ENCODE assay signal across 26 cellular contexts in the genomic region with DNA sequence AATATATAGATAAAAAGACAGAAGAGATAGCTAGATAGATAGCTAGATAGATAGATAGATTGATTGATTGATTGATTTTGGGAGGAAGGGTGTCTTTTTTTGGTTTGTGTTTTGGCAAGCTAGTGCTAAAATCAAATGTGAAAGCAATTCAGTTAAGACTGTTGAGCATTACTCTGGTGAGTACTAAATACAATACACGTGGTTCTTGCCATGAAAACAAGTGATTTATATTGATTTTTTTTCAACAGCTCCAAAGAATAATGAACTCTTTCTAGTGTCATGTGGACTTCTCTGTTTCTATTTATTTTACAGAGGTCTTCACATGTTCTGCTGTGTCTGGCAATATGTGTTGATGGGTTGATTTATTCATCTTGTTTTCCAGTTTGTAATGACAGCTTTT.
"Had no signal": no experiment of that assay in that cellular context is flagged by ENCODE, and none has a peak within 500 bp of the region (broad histone marks: within the 10 kb centered on the region; RNA-seq: fewer than 3 reads in every experiment).

No MANE protein-coding gene starts in this region.

- H3K36me3 ChIP-seq: ascending aorta had no signal

- H3K27ac ChIP-seq: ascending aorta, body of pancreas had no signal

- H3K9me3 Mint-ChIP-seq: activated B cell treated with CpG ODN at 0.5 μM for 24 hours; activated CD4-positive, alpha-beta T cell treated with anti-CD3 and anti-CD28 coated beads, Interleukin-2, amount 10 ng/mL, durations not matched to agents 24 days and 14 days; activated naive CD4-positive, alpha-beta T cell treated with anti-CD3 and anti-CD28 coated beads, Interleukin-2, amount 50 U/mL, for 24 hours; activated T-cell treated with anti-CD3 and anti-CD28 coated beads, Interleukin-2, amount 50 U/mL, for 24 hours; activated T-helper 1 cell treated with anti-CD3 and anti-CD28 coated beads, Interleukin-12 subunit alpha, Interleukin-12 subunit beta, Interleukin-2, Interleukin-4 antibody, amounts not matched to agents 30 ng/mL and 10 ng/mL and 1 ng/mL, durations not matched to agents 14 hours and 24 hours and 36 hours had no signal

- DNase-seq: activated B cell treated with CpG ODN at 0.5 μM for 24 hours; activated CD4-positive, alpha-beta T cell treated with anti-CD3 and anti-CD28 coated beads for 1 hour; activated CD4-positive, alpha-beta T cell treated with anti-CD3 and anti-CD28 coated beads, Interleukin-2, amount 10 ng/mL, durations not matched to agents 24 days and 14 days; activated CD4-positive, alpha-beta T cell treated with anti-CD3 and anti-CD28 coated beads, Interleukin-2, amount 50 U/mL, for 48 hours; activated CD8-positive, alpha-beta memory T cell treated with anti-CD3 and anti-CD28 coated beads, Interleukin-2, amount 10 ng/mL, durations not matched to agents 7 days and 5 days; activated effector memory CD4-positive, alpha-beta T cell treated with Interleukin-2 at 50 U/mL for 16 hours; activated naive CD4-positive, alpha-beta T cell; activated T-cell treated with anti-CD3 and anti-CD28 coated beads, Interleukin-2, amount 50 U/mL, for 24 hours; body of pancreas; central memory CD4-positive, alpha-beta T cell; KBM-7; NCI-H1092; NCI-H1417; NCI-H1930; NCI-H526; NCI-H82; NK-92 treated with Interleukin-12 subunit alpha and Interleukin-12 subunit beta, amount 100 ng/mL, for 24 hours; RPMI8226; T-helper 17 cell; T-helper 9 cell had no signal

- H3K27me3 ChIP-seq: ascending aorta, body of pancreas had no signal

- H3K4me3 Mint-ChIP-seq: activated B cell treated with CpG ODN at 0.5 μM for 24 hours; activated CD4-positive, alpha-beta T cell treated with anti-CD3 and anti-CD28 coated beads, Interleukin-2, amount 10 ng/mL, durations not matched to agents 24 days and 14 days; activated CD8-positive, alpha-beta memory T cell treated with anti-CD3 and anti-CD28 coated beads, Interleukin-2, amount 10 ng/mL, durations not matched to agents 7 days and 5 days; activated naive CD4-positive, alpha-beta T cell treated with anti-CD3 and anti-CD28 coated beads, Interleukin-2, amount 50 U/mL, for 24 hours; activated T-cell treated with anti-CD3 and anti-CD28 coated beads, Interleukin-2, amount 50 U/mL, for 24 hours; activated T-helper 1 cell treated with anti-CD3 and anti-CD28 coated beads, Interleukin-12 subunit alpha, Interleukin-12 subunit beta, Interleukin-2, Interleukin-4 antibody, amounts not matched to agents 30 ng/mL and 10 ng/mL and 1 ng/mL, durations not matched to agents 14 hours and 24 hours and 36 hours; T-helper 17 cell had no signal

- H3K27ac Mint-ChIP-seq: activated B cell treated with CpG ODN at 0.5 μM for 24 hours; activated CD4-positive, alpha-beta T cell treated with anti-CD3 and anti-CD28 coated beads, Interleukin-2, amount 10 ng/mL, durations not matched to agents 24 days and 14 days; activated CD8-positive, alpha-beta memory T cell treated with anti-CD3 and anti-CD28 coated beads, Interleukin-2, amount 10 ng/mL, durations not matched to agents 7 days and 5 days; activated naive CD4-positive, alpha-beta T cell treated with anti-CD3 and anti-CD28 coated beads, Interleukin-2, amount 50 U/mL, for 24 hours; activated T-cell treated with anti-CD3 and anti-CD28 coated beads, Interleukin-2, amount 50 U/mL, for 24 hours; activated T-helper 1 cell treated with anti-CD3 and anti-CD28 coated beads, Interleukin-12 subunit alpha, Interleukin-12 subunit beta, Interleukin-2, Interleukin-4 antibody, amounts not matched to agents 30 ng/mL and 10 ng/mL and 1 ng/mL, durations not matched to agents 14 hours and 24 hours and 36 hours; T-helper 17 cell had no signal

- H3K4me1 Mint-ChIP-seq: activated B cell treated with CpG ODN at 0.5 μM for 24 hours; activated CD4-positive, alpha-beta T cell treated with anti-CD3 and anti-CD28 coated beads, Interleukin-2, amount 10 ng/mL, durations not matched to agents 24 days and 14 days; activated CD8-positive, alpha-beta memory T cell treated with anti-CD3 and anti-CD28 coated beads, Interleukin-2, amount 10 ng/mL, durations not matched to agents 7 days and 5 days; activated naive CD4-positive, alpha-beta T cell treated with anti-CD3 and anti-CD28 coated beads, Interleukin-2, amount 50 U/mL, for 24 hours; T-helper 17 cell had no signal

- H3K27me3 Mint-ChIP-seq: activated CD4-positive, alpha-beta T cell treated with anti-CD3 and anti-CD28 coated beads, Interleukin-2, amount 10 ng/mL, durations not matched to agents 24 days and 14 days; activated CD8-positive, alpha-beta memory T cell treated with anti-CD3 and anti-CD28 coated beads, Interleukin-2, amount 10 ng/mL, durations not matched to agents 7 days and 5 days; activated naive CD4-positive, alpha-beta T cell treated with anti-CD3 and anti-CD28 coated beads, Interleukin-2, amount 50 U/mL, for 24 hours had no signal

- ATAC-seq: activated CD8-positive, alpha-beta memory T cell treated with anti-CD3 and anti-CD28 coated beads, Interleukin-2, amount 10 ng/mL, durations not matched to agents 7 days and 5 days; body of pancreas; Panc1; Right ventricle myocardium inferior; SK-N-SH treated with all-trans-retinoic acid at 6 μM for 48 hours; T-helper 17 cell had no signal

- H3K36me3 Mint-ChIP-seq: activated CD8-positive, alpha-beta memory T cell treated with anti-CD3 and anti-CD28 coated beads, Interleukin-2, amount 10 ng/mL, durations not matched to agents 7 days and 5 days; activated naive CD4-positive, alpha-beta T cell treated with anti-CD3 and anti-CD28 coated beads, Interleukin-2, amount 50 U/mL, for 24 hours had no signal

- H3K9me3 ChIP-seq: ascending aorta, body of pancreas had no signal

- H3K4me3 ChIP-seq: ascending aorta, body of pancreas had no signal

- H3K4me1 ChIP-seq: ascending aorta, body of pancreas had no signal
